In the genomic region with DNA sequence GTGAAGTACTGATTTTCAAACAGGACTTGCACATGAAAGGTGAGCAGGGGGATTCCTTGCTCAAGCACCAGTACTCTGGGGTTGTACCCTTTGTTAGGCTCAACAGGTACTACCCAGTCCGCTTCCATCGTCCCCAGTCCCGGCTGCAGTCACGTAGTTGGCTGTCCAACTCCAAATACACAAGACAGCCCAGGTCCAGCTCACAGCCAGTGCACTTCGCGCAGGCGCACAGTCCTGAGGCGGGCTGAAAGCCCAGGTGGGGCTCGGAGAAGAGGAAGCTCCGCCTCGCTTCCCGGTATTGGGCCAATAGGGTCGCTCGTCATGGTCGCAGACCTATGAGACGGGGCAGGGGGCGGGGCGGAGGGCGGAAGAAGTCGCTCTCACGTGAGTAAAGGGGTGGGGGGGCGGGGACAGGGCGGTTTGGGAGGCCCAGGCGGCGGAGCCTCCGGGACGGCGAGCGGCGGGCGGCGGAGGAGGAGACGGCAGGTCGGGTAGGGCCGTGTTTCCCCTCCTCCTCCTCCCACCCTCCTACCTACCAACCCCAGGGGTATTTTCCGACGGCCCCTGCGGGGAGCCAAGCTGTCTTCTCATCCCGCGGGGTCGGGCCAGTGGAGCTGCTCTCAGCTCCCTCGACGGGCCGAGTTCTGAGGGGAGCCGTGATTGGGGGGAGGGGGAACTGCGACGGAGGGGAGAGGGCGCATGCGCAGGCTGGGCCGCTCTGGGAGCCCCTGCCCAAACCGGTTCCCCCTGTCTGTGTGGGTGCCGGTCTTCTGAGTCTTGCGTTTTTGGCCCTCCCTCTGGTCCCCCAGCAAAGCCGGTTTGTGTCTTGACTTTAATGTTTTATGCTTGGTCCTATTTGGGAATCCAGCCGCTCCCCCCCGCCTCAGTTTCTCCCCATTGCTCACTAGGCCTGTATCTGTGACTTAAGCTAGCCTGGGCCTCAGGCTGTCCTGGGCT, we compare ENCODE assay signal across 8 cellular contexts. TPM values are rescaled to one million over a fixed set of nuclear protein-coding genes. Genes with fewer than 3 reads are reported as not detected.
DNase-seq lines count a peak whose midpoint lies in the region; ATAC-seq and TF ChIP-seq lines count a peak whose summit lies in the region.

A gene (plus strand): TSS at position 418 of the 957 bp plus-strand sequence. CDS start 16,040 bp downstream, outside the sequence.

- H3K27ac ChIP-seq in prostate gland: peak within 1 kb of the TSS; percentile 98 to 99
- H3K27ac ChIP-seq in urinary bladder (ENCODE audit: low read depth): peak within 1 kb of the TSS; percentile 93

- H3K27me3 ChIP-seq in prostate gland (replicated peaks; ENCODE audit: insufficient read depth): no peaks in the 10 kb centered on the region

- peak within 1 kb of the TSS; percentile 83 to 91 for H3K4me3 ChIP-seq in prostate gland
- H3K4me3 ChIP-seq in urinary bladder (ENCODE audit: low read depth, low read length): peak within 1 kb of the TSS; percentile 82

- no peaks in the 10 kb centered on the region for H3K9me3 ChIP-seq in prostate gland

- peak within 1 kb of the TSS; percentile 96 for H3K27ac Mint-ChIP-seq in T-helper 1 cell treated with Interleukin-12 subunit alpha and Interleukin-12 subunit beta and Interleukin-4 antibody, amounts not matched to agents 30 μg/mL and 1 μg/mL, for 36 hours

- in situ Hi-C loops in GM13977 (cut with MboI; ENCODE audit: low pct_unique_long_range_greater_than_20kb, low sequenced_read_pairs, unreplicated experiment): no loop called here

- H3K4me3 Mint-ChIP-seq in T-helper 1 cell treated with Interleukin-12 subunit alpha and Interleukin-12 subunit beta and Interleukin-4 antibody, amounts not matched to agents 30 μg/mL and 1 μg/mL, for 36 hours: peak within 1 kb of the TSS; percentile 98

- H3K36me3 ChIP-seq in prostate gland (no peaks in the 10 kb centered on the region), urinary bladder (ENCODE audit: insufficient read depth) (peaks cover 1% of the 10 kb centered on the region)

- no peaks in the 10 kb centered on the region for H3K9me3 Mint-ChIP-seq in T-helper 1 cell treated with Interleukin-12 subunit alpha and Interleukin-12 subunit beta and Interleukin-4 antibody, amounts not matched to agents 30 μg/mL and 1 μg/mL, for 36 hours

- H3K27me3 Mint-ChIP-seq in T-helper 1 cell treated with Interleukin-12 subunit alpha and Interleukin-12 subunit beta and Interleukin-4 antibody, amounts not matched to agents 30 μg/mL and 1 μg/mL, for 36 hours (ENCODE audit: low read depth): no peaks in the 10 kb centered on the region

- H3K36me3 Mint-ChIP-seq in T-helper 1 cell treated with Interleukin-12 subunit alpha and Interleukin-12 subunit beta and Interleukin-4 antibody, amounts not matched to agents 30 μg/mL and 1 μg/mL, for 36 hours (ENCODE audit: low read depth): peaks cover 15% of the 10 kb centered on the region

- DNase-seq in GM13977 (ENCODE audit: low spot score) (peak; percentile 98), NCI-H1694 (lab: John Stamatoyannopoulos, UW) (peak; percentile 95), amygdala (lab: John Stamatoyannopoulos, UW) (peak; percentile 48 to 99 (median 97)), left ventricle myocardium superior (peak; percentile 100), prostate gland (ENCODE audit: low spot score) (peak; percentile 99)

- peak; percentile 98 for ATAC-seq in HG02884 (IDR thresholded peaks at IDR 0.05; ENCODE audit: unreplicated experiment)
- peak; percentile 98 for ATAC-seq in left ventricle myocardium superior

- H3K4me1 ChIP-seq in prostate gland (replicated peaks) (peaks cover 5% of the 10 kb centered on the region), urinary bladder (ENCODE audit: insufficient read depth) (no peaks in the 10 kb centered on the region)

- TF ChIP-seq CTCF in GM13977 (IDR thresholded peaks at IDR 0.05; ENCODE audit: extremely low read depth, insufficient read depth, missing control alignments): no peak
- TF ChIP-seq CTCF in prostate gland (IDR thresholded peaks at IDR 0.05): peak in 1 of 4 experiments; percentile 2

- TF ChIP-seq POLR2A in prostate gland (IDR thresholded peaks at IDR 0.05): peak; percentile 82

- intact Hi-C loops in left ventricle myocardium superior (cut with micrococcal nuclease) (no loop called here), prostate gland (cut with DNase I) (loop anchor here (5.0 kb wide), 1 partner anchor 34 kb away; a partner anchor contains a TSS)

- under 1% methylated on average over 49 of the region's 56 CpGs for WGBS in prostate gland
- under 1% methylated on average over 56 of the region's 56 CpGs for WGBS in urinary bladder

- H3K4me1 Mint-ChIP-seq in T-helper 1 cell treated with Interleukin-12 subunit alpha and Interleukin-12 subunit beta and Interleukin-4 antibody, amounts not matched to agents 30 μg/mL and 1 μg/mL, for 36 hours (ENCODE audit: low read depth): peaks cover 31% of the 10 kb centered on the region

RNA-seq across cellular contexts. Expression of the gene that starts here (rescaled TPM):
- 47.4 TPM for total RNA-seq in left ventricle myocardium superior
- 100 to 1,000 TPM in 1 of 2 donors, 10 to 100 TPM in 1; 59.8 to 104 TPM for total RNA-seq in prostate gland
- total RNA-seq in urinary bladder: 134 TPM
- polyA plus RNA-seq in urinary bladder: 46.2 TPM

Comparison
In these comparisons a context has a peak if more than half of its experiments do, and no peak if none do; other contexts are left out.
1. Peak in every context shown above with its lines: DNase-seq, ATAC-seq, H3K4me3 ChIP-seq and H3K27ac ChIP-seq.